ENCODE assay signal across 1 cellular context in the genomic region with DNA sequence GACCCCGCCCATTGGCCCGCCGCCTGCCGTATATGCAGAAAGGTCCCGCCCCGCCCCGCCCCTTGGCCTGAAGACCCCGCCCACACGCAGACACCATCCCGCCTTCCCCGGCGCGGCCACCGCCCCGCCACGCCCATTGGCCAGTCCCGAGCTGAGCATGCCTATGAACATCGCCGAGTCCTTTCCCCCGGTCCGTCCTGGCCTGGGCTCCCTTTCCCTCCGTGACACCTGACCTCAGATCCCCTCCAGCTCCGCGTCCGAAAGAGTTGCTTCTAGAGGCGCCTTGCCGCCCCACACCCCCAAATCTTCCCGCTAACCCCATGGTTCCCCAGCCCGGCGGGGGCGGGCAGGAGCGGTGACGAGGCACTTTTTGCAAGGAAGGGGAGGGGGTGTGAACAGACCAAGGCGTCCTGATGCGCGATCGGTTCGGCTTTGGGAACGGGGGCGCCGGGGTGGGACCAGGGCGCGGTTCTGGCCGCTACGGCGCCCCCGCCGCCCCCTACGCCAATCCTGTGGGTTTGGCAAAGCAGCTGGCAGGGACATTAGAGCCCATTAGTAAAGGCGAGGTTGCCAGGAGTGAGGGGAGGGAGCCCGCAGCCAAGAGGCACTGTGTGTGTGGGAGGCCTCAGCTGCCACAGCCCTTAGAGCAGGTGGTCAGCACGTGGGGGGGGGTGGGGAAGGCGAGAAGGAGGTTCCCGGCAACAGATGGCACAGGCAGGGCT.
TF ChIP-seq lines count a peak whose summit lies in the region.

No MANE protein-coding gene starts in this region.

TF ChIP-seq in endothelial cell of umbilical vein, 7 proteins besides CTCF, POLR2A, EP300 and RAD21 (continued from another document):
- TF ChIP-seq, protein P1, sequence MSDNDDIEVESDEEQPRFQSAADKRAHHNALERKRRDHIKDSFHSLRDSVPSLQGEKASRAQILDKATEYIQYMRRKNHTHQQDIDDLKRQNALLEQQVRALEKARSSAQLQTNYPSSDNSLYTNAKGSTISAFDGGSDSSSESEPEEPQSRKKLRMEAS (IDR thresholded peaks at IDR 0.05; ENCODE audit: insufficient read depth, insufficient read length): peak; percentile 33
